Comparison of ENCODE assay signal across 11 cellular contexts in genomic region chr22:35337932-35338331, GRCh38. TPM values are rescaled to one million over a fixed set of nuclear protein-coding genes. Genes with fewer than 3 reads are reported as not detected.
DNase-seq lines count a peak whose midpoint lies in the region; ATAC-seq and TF ChIP-seq lines count a peak whose summit lies in the region.
"Had no signal": no experiment of that assay in that cellular context is flagged by ENCODE, and none has a peak within 500 bp of the region (broad histone marks: within the 10 kb centered on the region; RNA-seq: fewer than 3 reads in every experiment).

No MANE protein-coding gene starts in this region.

- CTCF ChIA-PET in activated naive CD4-positive, alpha-beta T cell treated with anti-CD3 and anti-CD28 coated beads, Interleukin-2, amount 10 ng/mL, durations not matched to agents 7 days and 5 days (lab: Charles Lee), result interaction anchor here (0.8 to 2.0 kb wide), 2 partner anchors 13 to 30 kb away, joined by 3 to 6 read pairs; no protein-coding TSS in a partner anchor

- no peak overlapping the region for H3K27ac Mint-ChIP-seq in activated naive CD4-positive, alpha-beta T cell treated with anti-CD3 and anti-CD28 coated beads, Interleukin-2, amount 10 ng/mL, durations not matched to agents 7 days and 5 days
- H3K27ac Mint-ChIP-seq in activated naive CD4-positive, alpha-beta T cell treated with anti-CD3 and anti-CD28 coated beads, Interleukin-2, amount 50 U/mL, for 72 hours, result no peak overlapping the region

- H3K4me3 ChIP-seq in Loucy (ENCODE audit: low read length, poor library complexity, severe bottlenecking) (no peak overlapping the region), choroid plexus epithelial cell (ENCODE audit: low read depth, low read length) (no peak overlapping the region), psoas muscle (no peak overlapping the region)
- H3K4me3 ChIP-seq: body of pancreas had no signal

- H3K27me3 Mint-ChIP-seq in activated naive CD4-positive, alpha-beta T cell treated with anti-CD3 and anti-CD28 coated beads, Interleukin-2, amount 10 ng/mL, durations not matched to agents 7 days and 5 days, result no peaks in the 10 kb centered on the region

- peaks cover 30% of the 10 kb centered on the region for H3K36me3 Mint-ChIP-seq in activated naive CD4-positive, alpha-beta T cell treated with anti-CD3 and anti-CD28 coated beads, Interleukin-2, amount 10 ng/mL, durations not matched to agents 7 days and 5 days
- H3K36me3 Mint-ChIP-seq in activated naive CD4-positive, alpha-beta T cell treated with anti-CD3 and anti-CD28 coated beads, Interleukin-2, amount 50 U/mL, for 72 hours, result peaks cover 0 to 5% of the 10 kb centered on the region in 2 donors

- H3K9me3 ChIP-seq in Loucy (ENCODE audit: insufficient read depth, low read depth, low read length) (no peaks in the 10 kb centered on the region), psoas muscle (no peaks in the 10 kb centered on the region)
- H3K9me3 ChIP-seq: body of pancreas had no signal

- peaks cover 55% of the 10 kb centered on the region for H3K4me1 ChIP-seq in Loucy (ENCODE audit: insufficient read depth, low read length, poor library complexity, severe bottlenecking)
- H3K4me1 ChIP-seq in psoas muscle, result no peaks in the 10 kb centered on the region

- peaks cover 12% of the 10 kb centered on the region; the same call in 1 of the 2 replicates for H3F3A ChIP-seq in Loucy (ENCODE audit: low read depth)

- H4K20me1 ChIP-seq in Loucy (ENCODE audit: insufficient read depth, low read length, poor library complexity, severe bottlenecking), result no peaks in the 10 kb centered on the region

- peaks cover 9% of the 10 kb centered on the region for H3K79me2 ChIP-seq in Loucy (ENCODE audit: insufficient read depth, low read length)

- TF ChIP-seq CTCF in Loucy (conservative IDR thresholded peaks at IDR 0.05; ENCODE audit: low read length) (peak; percentile 66), choroid plexus epithelial cell (conservative IDR thresholded peaks at IDR 0.05; ENCODE audit: low read depth, low read length) (peak; percentile 15), psoas muscle (IDR thresholded peaks at IDR 0.05) (no peak)

- H3K27me3 ChIP-seq in Loucy (ENCODE audit: insufficient read depth, low read length, poor library complexity, severe bottlenecking), result no peaks in the 10 kb centered on the region
- H3K27me3 ChIP-seq in psoas muscle (ENCODE audit: insufficient read depth in 3 of 3, low read length in 2 of 3), result no peaks in the 10 kb centered on the region
- H3K27me3 ChIP-seq: body of pancreas had no signal

- H3K36me3 ChIP-seq in Loucy (ENCODE audit: insufficient read depth, low read length), result peaks cover 5% of the 10 kb centered on the region; the same call in 1 of the 2 replicates
- H3K36me3 ChIP-seq in psoas muscle (ENCODE audit: insufficient read depth in 1 of 2, low read depth in 1 of 2), result peaks cover 4 to 95% of the 10 kb centered on the region in 2 donors

- H3K9me2 ChIP-seq in Loucy (replicated peaks; ENCODE audit: low read depth, low read length), result no peaks in the 10 kb centered on the region

- peak overlapping the region; percentile 36 for H3K4me2 ChIP-seq in Loucy (ENCODE audit: low read depth, low read length, poor library complexity, severe bottlenecking)

- DNase-seq in activated naive CD4-positive, alpha-beta T cell treated with anti-CD3 and anti-CD28 coated beads, Interleukin-2, amount 10 ng/mL, durations not matched to agents 7 days and 5 days, result peak; percentile 34
- DNase-seq in activated naive CD4-positive, alpha-beta T cell treated with anti-CD3 and anti-CD28 coated beads, Interleukin-2, amount 50 U/mL, for 72 hours (ENCODE audit: low spot score in 2 of 2), result no peak
- DNase-seq in choroid plexus epithelial cell (ENCODE audit: low read depth) (no peak), psoas muscle (no peak), nucleus accumbens (lab: John Stamatoyannopoulos, UW) (no peak), foreskin melanocyte (no peak)
- DNase-seq: activated T-cell treated with anti-CD3 and anti-CD28 coated beads for 4 hours, body of pancreas, left colon had no signal

- ATAC-seq in activated naive CD4-positive, alpha-beta T cell treated with anti-CD3 and anti-CD28 coated beads, Interleukin-2, amount 50 U/mL, for 72 hours, result no peak
- ATAC-seq in psoas muscle (peak in 3 of 4 donors; percentile 18 to 47 (median 40)), HG03159 (IDR thresholded peaks at IDR 0.05; ENCODE audit: unreplicated experiment) (no peak)
- ATAC-seq: body of pancreas, left colon had no signal

- WGBS in psoas muscle, 3 donors, result 84 to 85% (median 84%) methylated on average over 4 of the region's 4 CpGs

- peak overlapping the region; percentile 56 for H3K9ac ChIP-seq in Loucy (ENCODE audit: low read depth, low read length, poor library complexity, severe bottlenecking)

- no peak overlapping the region for H3K27ac ChIP-seq in psoas muscle
- H3K27ac ChIP-seq: body of pancreas had no signal

- H3K9me3 Mint-ChIP-seq in activated naive CD4-positive, alpha-beta T cell treated with anti-CD3 and anti-CD28 coated beads, Interleukin-2, amount 10 ng/mL, durations not matched to agents 7 days and 5 days, result no peaks in the 10 kb centered on the region
- no peaks in the 10 kb centered on the region for H3K9me3 Mint-ChIP-seq in activated naive CD4-positive, alpha-beta T cell treated with anti-CD3 and anti-CD28 coated beads, Interleukin-2, amount 50 U/mL, for 72 hours

- intact Hi-C loops in psoas muscle (cut with DNase I), result no loop called here

- H3K4me3 Mint-ChIP-seq in activated naive CD4-positive, alpha-beta T cell treated with anti-CD3 and anti-CD28 coated beads, Interleukin-2, amount 10 ng/mL, durations not matched to agents 7 days and 5 days, result no peak overlapping the region

- H3K4me1 Mint-ChIP-seq in activated naive CD4-positive, alpha-beta T cell treated with anti-CD3 and anti-CD28 coated beads, Interleukin-2, amount 10 ng/mL, durations not matched to agents 7 days and 5 days, result peaks cover 29% of the 10 kb centered on the region

- H2AFZ ChIP-seq in Loucy (ENCODE audit: low read length), result no peak overlapping the region

RNA-seq across cellular contexts. Expression of gene TOM1, which starts 38.2 kb away (rescaled TPM):
- 10 to 100 TPM; 28.5 to 56.7 TPM for total RNA-seq in activated naive CD4-positive, alpha-beta T cell treated with anti-CD3 and anti-CD28 coated beads, Interleukin-2, amount 50 U/mL, for 72 hours
- 100 to 1,000 TPM in 3 of 4 donors, 10 to 100 TPM in 1; 91.7 to 187 (median 156) TPM for total RNA-seq in psoas muscle
- 100 to 1,000 TPM in 1 of 3 donors, 10 to 100 TPM in 2; 69.7 to 116 (median 92.4) TPM for polyA plus RNA-seq in psoas muscle

RNA-seq across cellular contexts. Expression of gene HMOX1, which starts 43.0 kb away (rescaled TPM):
- total RNA-seq in activated naive CD4-positive, alpha-beta T cell treated with anti-CD3 and anti-CD28 coated beads, Interleukin-2, amount 50 U/mL, for 72 hours, result under 1 TPM; 0.14 to 0.48 TPM
- total RNA-seq in psoas muscle, result 100 to 1,000 TPM in 1 of 4 donors, 10 to 100 TPM in 3; 23.7 to 238 (median 50.5) TPM
- 100 to 1,000 TPM in 2 of 3 donors, 10 to 100 TPM in 1; 20.5 to 249 (median 167) TPM for polyA plus RNA-seq in psoas muscle

Comparison
In these comparisons a context has a peak if more than half of its experiments do, and no peak if none do; other contexts are left out.
1. ATAC-seq: peak in psoas muscle (3 of 4); none in activated naive CD4-positive, alpha-beta T cell treated with anti-CD3 and anti-CD28 coated beads, Interleukin-2, amount 50 U/mL, for 72 hours (0 of 2) and HG03159 (single experiment).
2. RNA of gene HMOX1, which starts 43.0 kb away (total RNA-seq): 23.7 to 238 TPM in psoas muscle; 0.14 to 0.48 TPM in activated naive CD4-positive, alpha-beta T cell treated with anti-CD3 and anti-CD28 coated beads, Interleukin-2, amount 50 U/mL, for 72 hours; every median in the first group is over 10 times any median in the second.